ENCODE assay signal across 24 cellular contexts in genomic region chr16:65415460-65415859, GRCh38.
A peak's percentile ranks its signal among the peaks of the same experiment; 100 is the strongest.
DNase-seq lines count a peak whose midpoint lies in the region; ATAC-seq, FAIRE-seq and TF ChIP-seq lines count a peak whose summit lies in the region.
"Had no signal": no experiment of that assay in that cellular context is flagged by ENCODE, and none has a peak within 500 bp of the region (broad histone marks: within the 10 kb centered on the region; RNA-seq: fewer than 3 reads in every experiment).

No MANE protein-coding gene starts in this region.

- peaks cover 8% of the 10 kb centered on the region for H3K9me3 Mint-ChIP-seq in chondrocyte (ENCODE audit: low read depth)

- peaks cover 5% of the 10 kb centered on the region for H3K36me3 Mint-ChIP-seq in chondrocyte (ENCODE audit: low read depth)
- H3K36me3 Mint-ChIP-seq: type B pancreatic cell had no signal

- H3K4me1 Mint-ChIP-seq in chondrocyte (ENCODE audit: low read depth), result peaks cover 15% of the 10 kb centered on the region
- H3K4me1 Mint-ChIP-seq: activated CD4-positive, alpha-beta T cell treated with anti-CD3 and anti-CD28 coated beads for 36 hours had no signal

- no peak for ATAC-seq in HG03439 (IDR thresholded peaks at IDR 0.05; ENCODE audit: unreplicated experiment)
- ATAC-seq: activated CD4-positive, alpha-beta T cell treated with anti-CD3 and anti-CD28 coated beads for 36 hours; GM12878; lower lobe of right lung; stimulated activated naive CD8-positive, alpha-beta T cell treated with anti-CD3 and anti-CD28 coated beads, Interleukin-15, amount 100 ng/mL, for 72 hours had no signal

- no peak overlapping the region for H3K27ac Mint-ChIP-seq in chondrocyte (ENCODE audit: unreplicated experiment)
- H3K27ac Mint-ChIP-seq: activated CD4-positive, alpha-beta T cell treated with anti-CD3 and anti-CD28 coated beads for 36 hours; activated T-helper 2 cell treated with anti-CD3 and anti-CD28 coated beads, Interferon-gamma antibody, Interleukin-2, Interleukin-4, amounts not matched to agents 10 μg/mL and 5 μg/mL and 100 μg/mL, durations not matched to agents 14 hours and 24 hours and 36 hours; H9; stimulated activated naive CD8-positive, alpha-beta T cell treated with anti-CD3 and anti-CD28 coated beads, Interleukin-15, amount 100 ng/mL, for 72 hours; type B pancreatic cell had no signal

- DNase-seq in AG10803 (ENCODE audit: low read depth) (peak; percentile 16), LoVo (ENCODE audit: low spot score) (peak; percentile 33), astrocyte of the spinal cord (ENCODE audit: low read depth, low spot score) (peak; percentile 66), kidney tubule cell (ENCODE audit: low spot score) (peak; percentile 16), D721Med (ENCODE audit: insufficient read length, low spot score) (no peak), NCI-H187 treated with DMSO at 0.1 percent for 48 hours (lab: John Stamatoyannopoulos, UW) (no peak), chondrocyte (ENCODE audit: low spot score) (no peak)
- DNase-seq: activated CD4-positive, alpha-beta T cell treated with anti-CD3 and anti-CD28 coated beads for 36 hours; cerebellar nuclear complex; effector memory CD4-positive, alpha-beta T cell; H9; head of caudate nucleus; lower lobe of right lung; NCI-H1092 treated with DMSO at 0.1 percent for 48 hours; NCI-H2081; NCI-H510A; stimulated activated naive CD8-positive, alpha-beta T cell treated with anti-CD3 and anti-CD28 coated beads, Interleukin-15, amount 100 ng/mL, for 72 hours had no signal

- TF ChIP-seq CTCF in AG10803 (conservative IDR thresholded peaks at IDR 0.05; ENCODE audit: low read length) (no peak), astrocyte of the spinal cord (IDR thresholded peaks at IDR 0.05; ENCODE audit: low read depth, low read length) (no peak), D721Med (IDR thresholded peaks at IDR 0.05; ENCODE audit: insufficient read depth, missing control alignments) (no peak), chondrocyte (IDR thresholded peaks at IDR 0.05) (no peak)

- no peak for FAIRE-seq in D721Med (lab: Jason Lieb, UNC)
- FAIRE-seq: A204.1, GM12878, TTC549 had no signal

- H3K4me3 Mint-ChIP-seq in chondrocyte (ENCODE audit: unreplicated experiment), result no peak overlapping the region
- H3K4me3 Mint-ChIP-seq: activated CD4-positive, alpha-beta T cell treated with anti-CD3 and anti-CD28 coated beads for 36 hours; H9; stimulated activated naive CD8-positive, alpha-beta T cell treated with anti-CD3 and anti-CD28 coated beads, Interleukin-15, amount 100 ng/mL, for 72 hours; type B pancreatic cell had no signal

- in situ Hi-C loops in astrocyte of the spinal cord (cut with HindIII; ENCODE audit: low sequenced_read_pairs), result no loop called here

- H3K27me3 Mint-ChIP-seq in chondrocyte (ENCODE audit: low read depth), result no peaks in the 10 kb centered on the region
- H3K27me3 Mint-ChIP-seq: stimulated activated naive CD8-positive, alpha-beta T cell treated with anti-CD3 and anti-CD28 coated beads, Interleukin-15, amount 100 ng/mL, for 72 hours had no signal

- no peak overlapping the region for H3K4me3 ChIP-seq in AG10803 (ENCODE audit: low read length)
- no peak overlapping the region for H3K4me3 ChIP-seq in astrocyte of the spinal cord (ENCODE audit: low read depth, low read length)
- H3K4me3 ChIP-seq: BLaER1 treated with 17β-estradiol and CSF1 and Interleukin-3, amounts not matched to agents 10 nM and 100 nM; GM12878; lower lobe of right lung had no signal

Comparison
In these comparisons a context has a peak if more than half of its experiments do, and no peak if none do; other contexts are left out.
1. DNase-seq: peak in AG10803 (single experiment), LoVo (single experiment), astrocyte of the spinal cord (single experiment) and kidney tubule cell (single experiment); none in D721Med (single experiment), NCI-H187 treated with DMSO at 0.1 percent for 48 hours (single experiment) and chondrocyte (single experiment).